Comparison of ENCODE assay signal across 19 cellular contexts in the genomic region with DNA sequence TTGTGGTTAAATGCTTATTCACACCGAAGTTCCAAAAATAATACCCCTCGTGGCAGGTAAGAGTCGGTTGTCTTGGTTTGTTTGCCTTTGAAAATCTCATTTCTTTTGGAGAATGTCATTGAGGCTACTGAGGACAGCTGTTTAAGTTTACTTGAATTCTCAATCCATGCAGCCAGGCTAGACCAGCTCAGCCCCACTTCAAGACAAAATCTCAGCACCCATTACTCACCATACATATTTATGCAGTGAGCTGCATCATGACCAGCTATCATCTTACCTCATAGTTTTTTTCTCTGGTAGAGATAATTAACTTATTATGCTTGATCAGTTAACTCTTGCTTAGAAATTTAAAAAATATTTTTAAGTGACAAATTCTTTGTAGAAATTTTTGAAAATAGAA.
DNase-seq lines count a peak whose midpoint lies in the region; ATAC-seq and TF ChIP-seq lines count a peak whose summit lies in the region.
"Had no signal": no experiment of that assay in that cellular context is flagged by ENCODE, and none has a peak within 500 bp of the region (broad histone marks: within the 10 kb centered on the region; RNA-seq: fewer than 3 reads in every experiment).

No MANE protein-coding gene starts in this region.

- H3K27me3 ChIP-seq in aorta (ENCODE audit: control insufficient read depth in 1 of 2, insufficient read depth in 2 of 2, low read length in 1 of 2) = no peaks in the 10 kb centered on the region

- H3K9me3 ChIP-seq in aorta (ENCODE audit: control insufficient read depth, low read length) = no peaks in the 10 kb centered on the region

- H3K27ac ChIP-seq in aorta (ENCODE audit: low read depth in 1 of 2, low read length in 2 of 2) = no peak overlapping the region
- H3K27ac ChIP-seq: C4-2B had no signal

- intact Hi-C loops in aorta (cut with DNase I) = no loop called here

- peaks cover 4% of the 10 kb centered on the region in 2 donors for H3K36me3 ChIP-seq in aorta (ENCODE audit: control insufficient read depth in 1 of 2, insufficient read depth in 2 of 2, low read length in 1 of 2)

- DNase-seq in EH (ENCODE audit: low read depth) = peak; percentile 82
- peak; percentile 84 for DNase-seq in LHCN-M2 (ENCODE audit: low read depth)
- peak; percentile 63 for DNase-seq in choroid plexus epithelial cell (ENCODE audit: low read depth)
- DNase-seq in myocyte (ENCODE audit: low read depth) = peak; percentile 48
- DNase-seq in pons (ENCODE audit: low spot score) = no peak
- DNase-seq in aorta = no peak
- DNase-seq: activated CD4-positive, CD25-positive, alpha-beta regulatory T cell treated with anti-CD3 and anti-CD28 coated beads, Interleukin-2, amount 50 U/mL, for 72 hours; activated T-cell treated with anti-CD3 and anti-CD28 coated beads, Interleukin-2, amount 50 U/mL, for 24 hours; head of caudate nucleus; left cardiac atrium; naive thymus-derived CD4-positive, alpha-beta T cell; NCI-H1417; NCI-H446; right cardiac atrium; stimulated activated naive CD4-positive, alpha-beta T cell; T-helper 1 cell had no signal

- WGBS in aorta, 2 donors = 86 to 88% methylated on average over 3 of the region's 3 CpGs

- ATAC-seq in GM21390 (IDR thresholded peaks at IDR 0.05; ENCODE audit: unreplicated experiment) (no peak), aorta (ENCODE audit: low FRiP score) (no peak), HG03521 (IDR thresholded peaks at IDR 0.05; ENCODE audit: unreplicated experiment) (no peak)
- ATAC-seq: naive thymus-derived CD4-positive, alpha-beta T cell; right cardiac atrium had no signal

- TF ChIP-seq CTCF in choroid plexus epithelial cell (conservative IDR thresholded peaks at IDR 0.05; ENCODE audit: low read depth, low read length) = no peak

- H3K4me3 ChIP-seq in choroid plexus epithelial cell (ENCODE audit: low read depth, low read length) = no peak overlapping the region
- no peak overlapping the region for H3K4me3 ChIP-seq in aorta (ENCODE audit: low read length in 2 of 2)

- H3K4me1 ChIP-seq in aorta (ENCODE audit: control insufficient read depth in 1 of 2, insufficient read depth in 2 of 2, low read length in 2 of 2) = peaks cover 0 to 1% of the 10 kb centered on the region in 2 donors

Comparison
In these comparisons a context has a peak if more than half of its experiments do, and no peak if none do; other contexts are left out.
1. DNase-seq: peak in EH (single experiment), LHCN-M2 (single experiment), choroid plexus epithelial cell (single experiment) and myocyte (single experiment); none in pons (single experiment) and aorta (0 of 2).